8 cellular contexts compared by ENCODE assay signal in genomic region chr1:42953182-42954180, GRCh38. TPM values are rescaled to one million over a fixed set of nuclear protein-coding genes. Genes with fewer than 3 reads are reported as not detected.
DNase-seq lines count a peak whose midpoint lies in the region; ATAC-seq and TF ChIP-seq lines count a peak whose summit lies in the region.

No MANE protein-coding gene starts in this region.

- peaks cover 86% of the 10 kb centered on the region for H3K79me2 ChIP-seq in OCI-LY1 (ENCODE audit: insufficient read depth, low read length)
- peaks cover 34% of the 10 kb centered on the region for H3K79me2 ChIP-seq in parathyroid adenoma

- peak overlapping the region; percentile 46 for H3K4me3 ChIP-seq in OCI-LY1 (ENCODE audit: low read depth, low read length, poor library complexity, severe bottlenecking)
- H3K4me3 ChIP-seq in parathyroid adenoma (ENCODE audit: low read depth, low read length) = no peak overlapping the region

- no peaks in the 10 kb centered on the region for H3K27me3 ChIP-seq in OCI-LY1 (ENCODE audit: insufficient read depth, low read length)
- H3K27me3 ChIP-seq in parathyroid adenoma (ENCODE audit: control insufficient read depth, insufficient read depth, low read length) = no peaks in the 10 kb centered on the region

- POLR2A ChIA-PET in GM10248 (lab: Yijun Ruan, JAX) = interaction anchor here (0.5 to 3.6 kb wide), 8 partner anchors 9 to 423 kb away, joined by 3 to 27 read pairs (median 6); no protein-coding TSS in a partner anchor

- no peak for ATAC-seq in effector memory CD8-positive, alpha-beta T cell (replicated peaks)
- no peak for ATAC-seq in left colon
- ATAC-seq in GM18502 (IDR thresholded peaks at IDR 0.05; ENCODE audit: poor library complexity, unreplicated experiment) = no peak
- no peak for ATAC-seq in HG02571 (IDR thresholded peaks at IDR 0.05; ENCODE audit: unreplicated experiment)

- H3K9ac ChIP-seq in ES-I3 (ENCODE audit: low read depth, low read length) (peak overlapping the region; percentile 16; the same call in 1 of the 2 replicates), OCI-LY1 (ENCODE audit: low read length) (peak overlapping the region; percentile 58), parathyroid adenoma (no peak overlapping the region)

- H3K9me3 ChIP-seq in ES-I3 (ENCODE audit: control insufficient read depth, insufficient read depth, low read length) (no peaks in the 10 kb centered on the region), OCI-LY1 (ENCODE audit: low read length) (no peaks in the 10 kb centered on the region), parathyroid adenoma (ENCODE audit: control insufficient read depth, low read length) (no peaks in the 10 kb centered on the region)

- CTCF ChIA-PET in GM10248 (lab: Yijun Ruan, JAX) = interaction anchor here (0.7 to 3.7 kb wide), 11 partner anchors 10 to 271 kb away, joined by 3 to 21 read pairs (median 3); partner anchors contain the start of genes YBX1 and ZNF691

- H3K36me3 ChIP-seq in ES-I3 (ENCODE audit: insufficient read depth, low read length) = peaks cover 58% of the 10 kb centered on the region
- H3K36me3 ChIP-seq in OCI-LY1 (ENCODE audit: insufficient read depth, low read length) = peaks cover 60% of the 10 kb centered on the region
- no peaks in the 10 kb centered on the region for H3K36me3 ChIP-seq in parathyroid adenoma (ENCODE audit: control insufficient read depth, insufficient read depth, low read length)

- no peaks in the 10 kb centered on the region for H3K27me3 Mint-ChIP-seq in effector memory CD8-positive, alpha-beta T cell

- H3K27ac Mint-ChIP-seq in effector memory CD8-positive, alpha-beta T cell = peak overlapping the region; percentile 93

- no peaks in the 10 kb centered on the region for H3K9me2 ChIP-seq in OCI-LY1 (ENCODE audit: low read depth, low read length)

- H3K4me1 Mint-ChIP-seq in effector memory CD8-positive, alpha-beta T cell (ENCODE audit: low read depth in 2 of 2) = peaks cover 61% of the 10 kb centered on the region in 2 donors

- H3K4me1 ChIP-seq in ES-I3 (ENCODE audit: insufficient read depth, low read length) = peaks cover 50% of the 10 kb centered on the region
- peaks cover 81% of the 10 kb centered on the region for H3K4me1 ChIP-seq in OCI-LY1 (ENCODE audit: insufficient read depth, low read length, severe bottlenecking)
- peaks cover 12% of the 10 kb centered on the region for H3K4me1 ChIP-seq in parathyroid adenoma

- peaks cover 64% of the 10 kb centered on the region for H3K36me3 Mint-ChIP-seq in effector memory CD8-positive, alpha-beta T cell (ENCODE audit: insufficient read depth)

- TF ChIP-seq CTCF in OCI-LY1 (IDR thresholded peaks at IDR 0.05; ENCODE audit: low read length) (peak; percentile 16; the same call in 1 of the 2 replicates), parathyroid adenoma (IDR thresholded peaks at IDR 0.05) (no peak), GM10248 (IDR thresholded peaks at IDR 0.05; ENCODE audit: control extremely low read depth, extremely low read depth, low read depth, missing control alignments) (no peak)

- H2AFZ ChIP-seq in OCI-LY1 (ENCODE audit: low read length) = no peak overlapping the region
- H2AFZ ChIP-seq in parathyroid adenoma = no peak overlapping the region

- DNase-seq in effector memory CD8-positive, alpha-beta T cell = no peak
- no peak for DNase-seq in left colon
- DNase-seq in GM10248 (ENCODE audit: extremely low spot score) = no peak

- H3K27ac ChIP-seq in OCI-LY1 (ENCODE audit: low read depth, low read length, poor library complexity, severe bottlenecking) = peak overlapping the region; percentile 96
- peak overlapping the region; percentile 15 for H3K27ac ChIP-seq in parathyroid adenoma

- no peaks in the 10 kb centered on the region for H4K20me1 ChIP-seq in OCI-LY1 (ENCODE audit: insufficient read depth, low read length)

- no peaks in the 10 kb centered on the region for H3K9me3 Mint-ChIP-seq in effector memory CD8-positive, alpha-beta T cell

- peak overlapping the region; percentile 78 to 96 for H3K4me3 Mint-ChIP-seq in effector memory CD8-positive, alpha-beta T cell

- intact Hi-C loops in left colon (cut with DNase I, micrococcal nuclease) = no loop called here

- peak overlapping the region; percentile 67 for H3K4me2 ChIP-seq in OCI-LY1 (ENCODE audit: low read length)
- H3K4me2 ChIP-seq in parathyroid adenoma (ENCODE audit: low read length) = no peak overlapping the region

- H3F3A ChIP-seq in OCI-LY1 (ENCODE audit: insufficient read depth, low read length) = no peaks in the 10 kb centered on the region

RNA-seq across cellular contexts. Expression of gene SLC2A1, which starts 5.2 kb away (rescaled TPM):
- total RNA-seq in left colon = 10 to 100 TPM; 59.0 to 82.7 TPM
